In genomic region chr1:85612704-85613361, GRCh38 we compare ENCODE assay signal across 8 cellular contexts. TPM values are rescaled to one million over a fixed set of nuclear protein-coding genes. Genes with fewer than 3 reads are reported as not detected.
DNase-seq lines count a peak whose midpoint lies in the region; ATAC-seq and TF ChIP-seq lines count a peak whose summit lies in the region.

No MANE protein-coding gene starts in this region.

- peak overlapping the region; percentile 42 for H3K4me3 Mint-ChIP-seq in chondrocyte (ENCODE audit: unreplicated experiment)
- no peak overlapping the region for H3K4me3 Mint-ChIP-seq in nephron
- no peak overlapping the region for H3K4me3 Mint-ChIP-seq in CD8-positive, alpha-beta memory T cell

- no peaks in the 10 kb centered on the region for H3K36me3 ChIP-seq in CD8-positive, alpha-beta memory T cell (ENCODE audit: insufficient read depth, low read length)

- ATAC-seq in GM19023 (IDR thresholded peaks at IDR 0.05; ENCODE audit: unreplicated experiment) (no peak), GM19324 (IDR thresholded peaks at IDR 0.05; ENCODE audit: low FRiP score, unreplicated experiment) (no peak)

- no peaks in the 10 kb centered on the region for H3K36me3 Mint-ChIP-seq in chondrocyte (ENCODE audit: low read depth)
- no peaks in the 10 kb centered on the region for H3K36me3 Mint-ChIP-seq in nephron (ENCODE audit: low read depth)
- H3K36me3 Mint-ChIP-seq in CD8-positive, alpha-beta memory T cell: peaks cover 0 to 17% (median under 1%) of the 10 kb centered on the region in 3 donors

- H3K27me3 ChIP-seq in CD8-positive, alpha-beta memory T cell (ENCODE audit: insufficient read depth, low read length, poor library complexity, severe bottlenecking): no peaks in the 10 kb centered on the region

- H3K27ac Mint-ChIP-seq in chondrocyte (ENCODE audit: unreplicated experiment) (peak overlapping the region; percentile 97), nephron (peak overlapping the region; percentile 39 to 62 (median 53))
- H3K27ac Mint-ChIP-seq in CD8-positive, alpha-beta memory T cell: no peak overlapping the region

- H3K27me3 Mint-ChIP-seq in chondrocyte (ENCODE audit: low read depth) (no peaks in the 10 kb centered on the region), nephron (ENCODE audit: low read depth) (peaks cover 3% of the 10 kb centered on the region)
- peaks cover 0 to 4% of the 10 kb centered on the region in 2 donors for H3K27me3 Mint-ChIP-seq in CD8-positive, alpha-beta memory T cell

- H3K4me1 Mint-ChIP-seq in chondrocyte (ENCODE audit: low read depth) (peaks cover 71% of the 10 kb centered on the region), nephron (peaks cover 19% of the 10 kb centered on the region)
- H3K4me1 Mint-ChIP-seq in CD8-positive, alpha-beta memory T cell: no peaks in the 10 kb centered on the region

- DNase-seq in DMS53 treated with DMSO at 0.1 percent for 48 hours (lab: John Stamatoyannopoulos, UW; ENCODE audit: unreplicated experiment) (peak; percentile 33), chondrocyte (ENCODE audit: low spot score) (no peak), NCI-H2171 treated with DMSO at 0.1 percent for 48 hours (lab: John Stamatoyannopoulos, UW) (no peak)
- peak; percentile 8 for DNase-seq in Jurkat, Clone E6-1 (ENCODE audit: low read depth, low spot score)
- DNase-seq in CD8-positive, alpha-beta memory T cell: no peak

- CTCF ChIA-PET in CD8-positive, alpha-beta memory T cell (lab: Charles Lee): interaction anchor here (1.7 kb wide), 1 partner anchor 9 kb away, joined by 4 read pairs; no protein-coding TSS in a partner anchor

- TF ChIP-seq CTCF in chondrocyte (IDR thresholded peaks at IDR 0.05): peak; percentile 84
- TF ChIP-seq CTCF in nephron (IDR thresholded peaks at IDR 0.05; ENCODE audit: unreplicated experiment in 3 of 3): no peak

- no peak overlapping the region for H3K27ac ChIP-seq in CD8-positive, alpha-beta memory T cell (ENCODE audit: low read depth, low read length)

- POLR2A ChIA-PET in CD8-positive, alpha-beta memory T cell (lab: Charles Lee): no interaction called here

- no peaks in the 10 kb centered on the region for H3K9me3 ChIP-seq in CD8-positive, alpha-beta memory T cell (ENCODE audit: low read length)

- H3K4me1 ChIP-seq in CD8-positive, alpha-beta memory T cell (ENCODE audit: insufficient read depth, low read length): no peaks in the 10 kb centered on the region

- no peaks in the 10 kb centered on the region for H3K9me3 Mint-ChIP-seq in chondrocyte (ENCODE audit: low read depth)
- H3K9me3 Mint-ChIP-seq in nephron: no peaks in the 10 kb centered on the region
- H3K9me3 Mint-ChIP-seq in CD8-positive, alpha-beta memory T cell: peaks cover 0 to 6% (median 0%) of the 10 kb centered on the region in 5 donors

- no peak overlapping the region for H3K4me3 ChIP-seq in Jurkat, Clone E6-1 (ENCODE audit: low read length)
- no peak overlapping the region for H3K4me3 ChIP-seq in CD8-positive, alpha-beta memory T cell (ENCODE audit: low read length)

RNA-seq across cellular contexts. Expression of gene CCN1, which starts 32.3 kb away (rescaled TPM):
- polyA plus RNA-seq in Jurkat, Clone E6-1 (2012; ENCODE audit: insufficient read depth, insufficient read length): 3.9 TPM
- 523 to 556 TPM (median 539 TPM) in 3 replicates for total RNA-seq in chondrocyte
- under 1 TPM in 1 of 2 experiments, not detected in 1; 0.09 TPM for total RNA-seq in CD8-positive, alpha-beta memory T cell
- not detected for polyA plus RNA-seq in CD8-positive, alpha-beta memory T cell

Comparison
In these comparisons a context has a peak if more than half of its experiments do, and no peak if none do; other contexts are left out.
1. DNase-seq: peak in DMS53 treated with DMSO at 0.1 percent for 48 hours (single experiment) and Jurkat, Clone E6-1 (single experiment); none in chondrocyte (single experiment), NCI-H2171 treated with DMSO at 0.1 percent for 48 hours (single experiment) and CD8-positive, alpha-beta memory T cell (0 of 5).
2. H3K27ac Mint-ChIP-seq: peak in chondrocyte (single experiment) and nephron (3 of 3); none in CD8-positive, alpha-beta memory T cell (0 of 8).
3. RNA of gene CCN1, which starts 32.3 kb away (total RNA-seq): 523 to 556 TPM in chondrocyte; 0.09 TPM in CD8-positive, alpha-beta memory T cell; every median in the first group is over 100 times any median in the second.